Comparison of ENCODE assay signal across 20 cellular contexts in the genomic region with DNA sequence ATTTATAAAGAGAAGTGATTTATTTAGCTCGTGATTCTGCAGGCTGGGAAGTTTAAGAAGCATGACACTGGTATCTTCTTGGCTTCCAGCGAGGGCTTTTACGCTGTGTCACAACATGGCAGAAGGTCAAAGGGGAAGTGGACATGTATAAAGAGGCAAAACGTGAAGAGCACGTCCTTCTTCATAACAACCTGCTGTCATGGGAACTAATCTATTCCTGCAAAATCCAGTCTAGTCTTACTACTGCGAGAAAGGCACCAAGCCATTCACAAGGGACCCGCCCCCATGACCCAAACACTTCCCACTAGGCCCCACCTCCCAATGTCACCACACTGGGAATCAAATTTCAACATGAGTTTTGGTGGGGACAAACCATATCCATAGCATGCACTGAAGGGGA. TPM values are rescaled to one million over a fixed set of nuclear protein-coding genes. Genes with fewer than 3 reads are reported as not detected.
DNase-seq lines count a peak whose midpoint lies in the region; ATAC-seq and TF ChIP-seq lines count a peak whose summit lies in the region.
"Had no signal": no experiment of that assay in that cellular context is flagged by ENCODE, and none has a peak within 500 bp of the region (broad histone marks: within the 10 kb centered on the region; RNA-seq: fewer than 3 reads in every experiment).

No MANE protein-coding gene starts in this region.

- H3K27me3 Mint-ChIP-seq in neural crest cell (ENCODE audit: low read depth), result no peaks in the 10 kb centered on the region

- intact Hi-C loops in esophagus muscularis mucosa (cut with DNase I), result no loop called here
- intact Hi-C loops in adrenal gland (cut with DNase I), result no loop called here

- no peaks in the 10 kb centered on the region for H3K27me3 ChIP-seq in esophagus muscularis mucosa
- H3K27me3 ChIP-seq in adrenal gland, result no peaks in the 10 kb centered on the region

- no peak overlapping the region for H3K4me3 ChIP-seq in esophagus muscularis mucosa
- no peak overlapping the region for H3K4me3 ChIP-seq in adrenal gland
- no peak overlapping the region for H3K4me3 ChIP-seq in coronary artery
- H3K4me3 ChIP-seq: GM12878 had no signal

- peaks cover 34% of the 10 kb centered on the region for H3K4me1 Mint-ChIP-seq in neural crest cell
- H3K4me1 Mint-ChIP-seq: CD4-positive, alpha-beta memory T cell had no signal

- H3K9me3 Mint-ChIP-seq in neural crest cell, result peaks cover 2% of the 10 kb centered on the region
- H3K9me3 Mint-ChIP-seq: CD4-positive, alpha-beta memory T cell had no signal

- 53% methylated on average over 7 of the region's 7 CpGs for WGBS in esophagus muscularis mucosa
- WGBS in adrenal gland, 4 donors, result 78 to 89% (median 85%) methylated on average over 7 of the region's 7 CpGs

- no peak overlapping the region for H3K27ac Mint-ChIP-seq in neural crest cell (ENCODE audit: unreplicated experiment)
- H3K27ac Mint-ChIP-seq: CD4-positive, alpha-beta memory T cell had no signal

- no peak for TF ChIP-seq POLR2A in esophagus muscularis mucosa (IDR thresholded peaks at IDR 0.05; ENCODE audit: low read depth)
- TF ChIP-seq POLR2A in adrenal gland (IDR thresholded peaks at IDR 0.05), result no peak

- TF ChIP-seq CTCF in esophagus muscularis mucosa (IDR thresholded peaks at IDR 0.05), result no peak
- no peak for TF ChIP-seq CTCF in neural crest cell (conservative IDR thresholded peaks at IDR 0.05)
- TF ChIP-seq CTCF in adrenal gland (IDR thresholded peaks at IDR 0.05), result no peak
- no peak for TF ChIP-seq CTCF in coronary artery (IDR thresholded peaks at IDR 0.05)

- H3K27ac ChIP-seq in esophagus muscularis mucosa (replicated peaks in 1 of 4), result peak overlapping the region in 3 of 4 donors; percentile 42 to 54 (median 47)
- H3K27ac ChIP-seq in adrenal gland, result no peak overlapping the region
- no peak overlapping the region for H3K27ac ChIP-seq in coronary artery
- H3K27ac ChIP-seq: 22Rv1, KMS-11 had no signal

- peak overlapping the region; percentile 8 for H3K4me3 Mint-ChIP-seq in neural crest cell
- H3K4me3 Mint-ChIP-seq: CD4-positive, alpha-beta memory T cell had no signal

- ATAC-seq in HG02678 (IDR thresholded peaks at IDR 0.05; ENCODE audit: unreplicated experiment), result no peak
- ATAC-seq: GM12878, HepG2, SK-N-SH treated with all-trans-retinoic acid at 6 μM for 48 hours had no signal

- DNase-seq in DMS53 (lab: John Stamatoyannopoulos, UW), result peak; percentile 12
- DNase-seq in DMS53 treated with DMSO at 0.1 percent for 48 hours (lab: John Stamatoyannopoulos, UW; ENCODE audit: unreplicated experiment), result no peak
- peak; percentile 39 for DNase-seq in OCI-M1 (lab: John Stamatoyannopoulos, UW)
- DNase-seq in esophagus muscularis mucosa (ENCODE audit: extremely low spot score), result no peak
- DNase-seq in neural crest cell (ENCODE audit: low read depth, low spot score), result no peak
- no peak for DNase-seq in adrenal gland
- no peak for DNase-seq in coronary artery (ENCODE audit: low spot score)
- DNase-seq: CD4-positive, alpha-beta memory T cell; DMS79 treated with DMSO at 0.1 percent for 48 hours; NCI-H1092 treated with DMSO at 0.1 percent for 48 hours; NCI-H1694 treated with DMSO at 0.1 percent for 48 hours; NCI-H524; SHP77 treated with DMSO at 0.1 percent for 48 hours had no signal

- peaks cover 67% of the 10 kb centered on the region for H3K36me3 Mint-ChIP-seq in neural crest cell (ENCODE audit: low read depth)
- H3K36me3 Mint-ChIP-seq: CD4-positive, alpha-beta memory T cell had no signal

- H3K4me1 ChIP-seq in esophagus muscularis mucosa, result peaks cover 0 to 83% (median 76%) of the 10 kb centered on the region in 4 donors
- no peaks in the 10 kb centered on the region for H3K4me1 ChIP-seq in adrenal gland (replicated peaks in 1 of 2)

- no peak for TF ChIP-seq EP300 in esophagus muscularis mucosa (IDR thresholded peaks at IDR 0.05)

- H3K36me3 ChIP-seq in esophagus muscularis mucosa, result peaks cover 26 to 94% (median 66%) of the 10 kb centered on the region in 4 donors
- H3K36me3 ChIP-seq in adrenal gland (replicated peaks in 1 of 2), result peaks cover 0 to 19% of the 10 kb centered on the region in 2 donors

- H3K9me3 ChIP-seq in esophagus muscularis mucosa (no peaks in the 10 kb centered on the region), adrenal gland (replicated peaks in 1 of 3) (no peaks in the 10 kb centered on the region)

RNA-seq across cellular contexts. Expression of a gene that starts 58.3 kb away (rescaled TPM):
- total RNA-seq in esophagus muscularis mucosa, result 100 to 1,000 TPM; 172 to 259 (median 182) TPM
- 67.5 and 69.0 TPM in 2 replicates for total RNA-seq in neural crest cell
- 10 to 100 TPM; 15.6 to 26.7 (median 20.7) TPM for total RNA-seq in adrenal gland
- polyA plus RNA-seq in adrenal gland, result 10 to 100 TPM in 1 of 3 donors, 1 to 10 TPM in 2; 3.0 to 11.9 (median 6.6) TPM
- total RNA-seq: OCI-LY7 had no signal

Comparison
In these comparisons a context has a peak if more than half of its experiments do, and no peak if none do; other contexts are left out.
1. DNase-seq: peak in DMS53 (single experiment) and OCI-M1 (single experiment); none in DMS53 treated with DMSO at 0.1 percent for 48 hours (single experiment), esophagus muscularis mucosa (single experiment), neural crest cell (single experiment), adrenal gland (0 of 7) and coronary artery (single experiment).
2. H3K27ac ChIP-seq: peak in esophagus muscularis mucosa (3 of 4); none in adrenal gland (0 of 5) and coronary artery (0 of 2).